In genomic region chr12:39441963-39442894, GRCh38 we compare ENCODE assay signal across 8 cellular contexts.
A peak's percentile ranks its signal among the peaks of the same experiment; 100 is the strongest.
DNase-seq lines count a peak whose midpoint lies in the region; TF ChIP-seq lines count a peak whose summit lies in the region.

No MANE protein-coding gene starts in this region.

- DNase-seq in EL = peak; percentile 40
- DNase-seq in GOT3 (lab: John Stamatoyannopoulos, UW) = peak; percentile 21
- peak; percentile 46 for DNase-seq in LNCaP clone FGC (ENCODE audit: low read depth)
- peak; percentile 58 for DNase-seq in WERI-Rb-1
- DNase-seq in cardiac fibroblast (ENCODE audit: low read depth in 2 of 2) = peak; percentile 29 to 32
- DNase-seq in kidney glomerular epithelial cell (lab: John Stamatoyannopoulos, UW) = peak; percentile 83
- DNase-seq in stimulated activated CD4-positive, alpha-beta T cell treated with anti-CD3 and anti-CD28 coated beads, Interleukin-15, amount 100 ng/mL, for 48 hours (ENCODE audit: low read depth in 2 of 2) = peak; percentile 4 to 38
- no peak for DNase-seq in NAMALWA (ENCODE audit: low spot score)

- H3K4me3 ChIP-seq in LNCaP clone FGC (ENCODE audit: low read depth, low read length) (peak overlapping the region; percentile 81), WERI-Rb-1 (ENCODE audit: low read depth, low read length) (peak overlapping the region; percentile 73), cardiac fibroblast (replicated peaks in 1 of 2; ENCODE audit: low read depth in 2 of 2, low read length in 2 of 2) (peak overlapping the region; percentile 74 to 76)

- no peaks in the 10 kb centered on the region for H3K27me3 ChIP-seq in WERI-Rb-1 (ENCODE audit: insufficient read depth, low read depth, severe bottlenecking)

- peak overlapping the region; percentile 92 for H3K27ac ChIP-seq in WERI-Rb-1

- no peaks in the 10 kb centered on the region for H3K9me3 ChIP-seq in WERI-Rb-1 (ENCODE audit: severe bottlenecking)

- no peaks in the 10 kb centered on the region for H3K36me3 ChIP-seq in WERI-Rb-1

- TF ChIP-seq CTCF in LNCaP clone FGC (IDR thresholded peaks at IDR 0.05; ENCODE audit: control insufficient read depth, extremely low read depth, insufficient read depth) = 0 out of 2 replicates have a peak, but pooled peaks have one; percentile 0
- TF ChIP-seq CTCF in WERI-Rb-1 (IDR thresholded peaks at IDR 0.05; ENCODE audit: low read depth, low read length) = no peak
- TF ChIP-seq CTCF in cardiac fibroblast (IDR thresholded peaks at IDR 0.05; ENCODE audit: low read depth, low read length) = no peak
